Comparison of ENCODE assay signal across 8 cellular contexts in genomic region chr17:7558544-7559306, GRCh38. TPM values are rescaled to one million over a fixed set of nuclear protein-coding genes. Genes with fewer than 3 reads are reported as not detected.
A peak's percentile ranks its signal among the peaks of the same experiment; 100 is the strongest.
DNase-seq lines count a peak whose midpoint lies in the region; ATAC-seq and TF ChIP-seq lines count a peak whose summit lies in the region.

Gene TNFSF13, plus strand, starts transcription at chr17:7558750. Its CDS starts 290 bp downstream, at chr17:7559040.

- intact Hi-C loops in stomach (cut with DNase I; ENCODE audit: low total_unique reads) = no loop called here

- H3K27ac Mint-ChIP-seq in activated T-helper 17 cell treated with anti-CD3 and anti-CD28 coated beads, Interleukin-2, amount 50 U/mL, for 72 hours = peak within 1 kb of the TSS; percentile 61

- H3K27me3 Mint-ChIP-seq in activated T-helper 17 cell treated with anti-CD3 and anti-CD28 coated beads, Interleukin-2, amount 50 U/mL, for 72 hours = no peaks in the 10 kb centered on the region

- no peaks in the 10 kb centered on the region for H3K9me3 Mint-ChIP-seq in activated T-helper 17 cell treated with anti-CD3 and anti-CD28 coated beads, Interleukin-2, amount 50 U/mL, for 72 hours

- no peak for TF ChIP-seq POLR2A in stomach (IDR thresholded peaks at IDR 0.05)

- H3K9me3 ChIP-seq in iPS-20b (ENCODE audit: insufficient read depth, low read depth, low read length) = no peaks in the 10 kb centered on the region
- no peaks in the 10 kb centered on the region for H3K9me3 ChIP-seq in stomach

- no peak for TF ChIP-seq EP300 in stomach (IDR thresholded peaks at IDR 0.05)

- H3K9ac ChIP-seq in iPS-20b (ENCODE audit: low read depth, low read length) = peak within 1 kb of the TSS; percentile 70; the same call in 1 of the 2 replicates

- no peak for TF ChIP-seq CTCF in stomach (IDR thresholded peaks at IDR 0.05)

- H3K4me3 Mint-ChIP-seq in activated T-helper 17 cell treated with anti-CD3 and anti-CD28 coated beads, Interleukin-2, amount 50 U/mL, for 72 hours = no peak within 1 kb of the TSS

- H3K27me3 ChIP-seq in iPS-20b (ENCODE audit: insufficient read depth, low read length) (no peaks in the 10 kb centered on the region), stomach (no peaks in the 10 kb centered on the region)

- H3K4me1 ChIP-seq in iPS-20b (ENCODE audit: insufficient read depth, low read length) (peaks cover 35% of the 10 kb centered on the region), stomach (peaks cover 53 to 73% (median 67%) of the 10 kb centered on the region in 4 donors)

- H3K36me3 ChIP-seq in iPS-20b (ENCODE audit: insufficient read depth, low read depth, low read length) (peaks cover 4% of the 10 kb centered on the region; the same call in 1 of the 2 replicates), stomach (peaks cover 6 to 11% (median 9%) of the 10 kb centered on the region in 4 donors)

- H3K27ac ChIP-seq in iPS-20b (ENCODE audit: low read length) (no peak within 1 kb of the TSS), stomach (peak within 1 kb of the TSS; percentile 93 to 99 (median 97))

- ATAC-seq in activated T-helper 17 cell treated with anti-CD3 and anti-CD28 coated beads, Interleukin-2, amount 50 U/mL, for 72 hours (replicated peaks) = no peak
- no peak for ATAC-seq in HG03280 (IDR thresholded peaks at IDR 0.05; ENCODE audit: unreplicated experiment)
- ATAC-seq in GM21723 (IDR thresholded peaks at IDR 0.05; ENCODE audit: unreplicated experiment) = no peak

- 12 to 18% (median 17%) methylated on average over 15 to 16 of the region's 16 CpGs for WGBS in stomach, 5 donors

- H3K4me1 Mint-ChIP-seq in activated T-helper 17 cell treated with anti-CD3 and anti-CD28 coated beads, Interleukin-2, amount 50 U/mL, for 72 hours = peaks cover 29% of the 10 kb centered on the region

- H3K4me3 ChIP-seq in iPS-20b (ENCODE audit: low read length) (peak within 1 kb of the TSS; percentile 45; the same call in 1 of the 2 replicates), stomach (peak within 1 kb of the TSS; percentile 67 to 99 (median 96))

- DNase-seq in DMS53 (lab: John Stamatoyannopoulos, UW) (peak; percentile 63), DMS53 treated with DMSO at 0.1 percent for 48 hours (lab: John Stamatoyannopoulos, UW; ENCODE audit: unreplicated experiment) (no peak), stomach (peak; percentile 73), dedifferentiated amniotic fluid mesenchymal stem cell (ENCODE audit: extremely low spot score) (no peak)

- peaks cover 26% of the 10 kb centered on the region for H3K36me3 Mint-ChIP-seq in activated T-helper 17 cell treated with anti-CD3 and anti-CD28 coated beads, Interleukin-2, amount 50 U/mL, for 72 hours (ENCODE audit: low read depth)

RNA-seq across cellular contexts. Expression of gene TNFSF13, which starts in this region (rescaled TPM):
- total RNA-seq in activated T-helper 17 cell treated with anti-CD3 and anti-CD28 coated beads, Interleukin-2, amount 50 U/mL, for 72 hours = 1 to 10 TPM; 1.5 to 1.9 TPM
- total RNA-seq in stomach = 10 to 100 TPM; 15.6 to 55.4 (median 22.6) TPM
- 10 to 100 TPM; 24.0 to 35.9 (median 32.0) TPM for polyA plus RNA-seq in stomach

Comparison
In these comparisons a context has a peak if more than half of its experiments do, and no peak if none do; other contexts are left out.
1. RNA of gene TNFSF13 (total RNA-seq): 15.6 to 55.4 TPM in stomach; 1.5 to 1.9 TPM in activated T-helper 17 cell treated with anti-CD3 and anti-CD28 coated beads, Interleukin-2, amount 50 U/mL, for 72 hours; every median in the first group is over 4 times any median in the second.
2. DNase-seq: peak in DMS53 (single experiment) and stomach (single experiment); none in DMS53 treated with DMSO at 0.1 percent for 48 hours (single experiment) and dedifferentiated amniotic fluid mesenchymal stem cell (single experiment).